ENCODE assay signal across 16 cellular contexts in the genomic region with DNA sequence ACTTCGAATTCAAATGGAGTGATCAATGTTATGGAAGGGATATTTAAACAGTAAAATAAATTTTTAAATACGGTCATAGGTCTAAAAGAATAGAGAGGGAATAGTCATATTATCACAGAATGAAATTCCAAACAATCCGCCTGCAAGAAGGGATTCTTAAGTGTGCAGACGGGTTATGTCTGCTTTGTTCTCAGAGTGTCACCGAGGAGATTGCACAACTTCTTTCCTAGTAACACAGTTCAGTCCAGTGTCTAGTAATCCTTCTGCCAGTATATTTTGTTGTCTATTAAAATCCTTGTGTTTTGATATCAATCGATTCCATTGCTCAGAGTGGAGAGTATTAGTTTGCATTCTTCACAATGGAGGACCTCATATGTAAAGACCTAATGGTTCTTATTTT. TPM values are rescaled to one million over a fixed set of nuclear protein-coding genes. Genes with fewer than 3 reads are reported as not detected.
"Had no signal": no experiment of that assay in that cellular context is flagged by ENCODE, and none has a peak within 500 bp of the region (broad histone marks: within the 10 kb centered on the region; RNA-seq: fewer than 3 reads in every experiment).

No MANE protein-coding gene starts in this region.

- H3K27ac ChIP-seq: prostate gland, sigmoid colon, tibial artery had no signal

- H3K4me3 ChIP-seq: dorsolateral prefrontal cortex, prostate gland, sigmoid colon, tibial artery had no signal

- H3K27me3 ChIP-seq: dorsolateral prefrontal cortex, sigmoid colon, tibial artery had no signal

- H3K4me1 ChIP-seq: prostate gland, sigmoid colon had no signal

- DNase-seq: activated CD4-positive, alpha-beta T cell treated with anti-CD3 and anti-CD28 coated beads, Interleukin-2, amount 10 ng/mL, durations not matched to agents 24 days and 14 days; activated CD4-positive, CD25-positive, alpha-beta regulatory T cell; activated naive CD8-positive, alpha-beta T cell treated with anti-CD3 and anti-CD28 coated beads, Interleukin-2, amount 10 ng/mL, durations not matched to agents 7 days and 5 days; anterior cingulate cortex; dorsolateral prefrontal cortex; foreskin fibroblast; kidney glomerular epithelial cell; nephron progenitor cell; sigmoid colon; stimulated activated CD4-positive, alpha-beta T cell treated with anti-CD3 and anti-CD28 coated beads, Interleukin-1b, Interleukin-23, amount 100 ng/mL, for 48 hours; tibial artery had no signal

- H3K9me3 ChIP-seq: prostate gland, sigmoid colon, tibial artery had no signal

RNA-seq across cellular contexts. Expression of a gene that starts 48.4 kb away (rescaled TPM):
- total RNA-seq: activated CD4-positive, alpha-beta T cell treated with anti-CD3 and anti-CD28 coated beads, Interleukin-2, amount 10 ng/mL, durations not matched to agents 24 days and 14 days; activated naive CD8-positive, alpha-beta T cell treated with anti-CD3 and anti-CD28 coated beads, Interleukin-2, amount 10 ng/mL, durations not matched to agents 7 days and 5 days; bronchial epithelial cell; lower leg skin; osteoblast; prostate gland; sigmoid colon had no signal
- polyA plus RNA-seq: esophagus, sigmoid colon had no signal
